ENCODE assay signal across 12 cellular contexts in the genomic region with DNA sequence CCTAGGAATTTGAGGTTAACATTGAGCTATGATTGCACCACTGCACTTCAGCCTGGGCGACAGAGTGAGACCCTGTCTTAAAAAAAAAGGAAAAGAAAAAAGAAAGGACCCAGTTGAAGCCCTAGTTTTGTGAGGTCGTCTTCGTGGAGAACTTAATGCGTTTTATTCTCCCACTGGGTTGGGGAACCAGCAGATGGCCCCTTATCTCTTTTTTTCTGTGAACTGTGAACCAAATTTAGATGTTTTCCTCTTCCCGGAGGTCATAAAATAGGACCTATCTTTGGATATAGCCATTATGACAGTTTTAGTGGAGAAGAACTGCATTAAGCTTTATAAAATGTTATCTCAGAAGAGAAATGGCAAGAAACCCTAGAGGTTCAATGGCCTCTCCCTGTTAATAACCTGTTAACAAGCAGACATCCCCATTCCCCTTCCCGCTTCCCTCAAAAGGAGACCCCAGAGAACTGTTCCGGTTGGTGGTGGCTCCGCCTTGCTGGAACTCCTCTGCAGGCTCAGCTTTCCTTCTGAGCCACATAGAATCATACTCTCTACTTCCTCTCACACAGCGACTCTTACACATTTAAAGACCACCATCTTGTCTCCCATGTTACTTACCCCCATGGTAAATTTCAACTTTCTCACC. TPM values are rescaled to one million over a fixed set of nuclear protein-coding genes. Genes with fewer than 3 reads are reported as not detected.
DNase-seq lines count a peak whose midpoint lies in the region; TF ChIP-seq lines count a peak whose summit lies in the region.
"Had no signal": no experiment of that assay in that cellular context is flagged by ENCODE, and none has a peak within 500 bp of the region (broad histone marks: within the 10 kb centered on the region; RNA-seq: fewer than 3 reads in every experiment).

No MANE protein-coding gene starts in this region.

- intact Hi-C loops in left ventricle myocardium inferior (cut with micrococcal nuclease): no loop called here
- intact Hi-C loops in cardiac septum (cut with DNase I): no loop called here

- H3K27ac ChIP-seq in left ventricle myocardium inferior (replicated peaks) (peak overlapping the region; percentile 30), SJCRH30 (no peak overlapping the region)

- H3K36me3 ChIP-seq in left ventricle myocardium inferior (no peaks in the 10 kb centered on the region), SJCRH30 (no peaks in the 10 kb centered on the region)
- H3K36me3 ChIP-seq: HAP-1 had no signal

- no peak for DNase-seq in left ventricle myocardium inferior
- no peak for DNase-seq in cardiac septum (ENCODE audit: low spot score)
- peak; percentile 74 for DNase-seq in fibroblast of villous mesenchyme (ENCODE audit: low read depth)
- DNase-seq in osteocyte (ENCODE audit: extremely low spot score, unreplicated experiment): no peak
- no peak for DNase-seq in NCI-H2029 treated with DMSO at 0.1 percent for 48 hours (lab: John Stamatoyannopoulos, UW)
- DNase-seq in stimulated activated CD4-positive, alpha-beta T cell treated with anti-CD3 and anti-CD28 coated beads, Interleukin-1b, Interleukin-23, amount 100 ng/mL, for 48 hours: no peak
- DNase-seq in SJCRH30: no peak
- DNase-seq in foreskin melanocyte: no peak
- DNase-seq: Calu3, NCI-H2081 treated with DMSO at 0.1 percent for 48 hours, NCI-H524 had no signal

- no peak for TF ChIP-seq CTCF in left ventricle myocardium inferior (IDR thresholded peaks at IDR 0.05; ENCODE audit: borderline replicate concordance)
- TF ChIP-seq CTCF in fibroblast of villous mesenchyme (IDR thresholded peaks at IDR 0.05; ENCODE audit: insufficient read depth, low read depth, low read length): no peak
- TF ChIP-seq CTCF in osteocyte (IDR thresholded peaks at IDR 0.05): no peak

- no peak overlapping the region for H3K4me3 Mint-ChIP-seq in osteocyte (ENCODE audit: unreplicated experiment)

- H3K27me3 Mint-ChIP-seq in osteocyte (ENCODE audit: unreplicated experiment): no peaks in the 10 kb centered on the region

- no peaks in the 10 kb centered on the region for H3K36me3 Mint-ChIP-seq in osteocyte (ENCODE audit: unreplicated experiment)

- H3K4me1 ChIP-seq in left ventricle myocardium inferior: peaks cover 39% of the 10 kb centered on the region
- peaks cover 6% of the 10 kb centered on the region; the same call in 1 of the 2 replicates for H3K4me1 ChIP-seq in SJCRH30
- H3K4me1 ChIP-seq: HAP-1 had no signal

- peaks cover 31% of the 10 kb centered on the region for H3K4me1 Mint-ChIP-seq in osteocyte (ENCODE audit: unreplicated experiment)

- H3K27me3 ChIP-seq in left ventricle myocardium inferior (ENCODE audit: low read depth) (no peaks in the 10 kb centered on the region), SJCRH30 (no peaks in the 10 kb centered on the region)

- H3K9me3 ChIP-seq in left ventricle myocardium inferior (replicated peaks) (no peaks in the 10 kb centered on the region), SJCRH30 (replicated peaks) (no peaks in the 10 kb centered on the region)
- H3K9me3 ChIP-seq: HAP-1 had no signal

- no peaks in the 10 kb centered on the region for H3K9me3 Mint-ChIP-seq in osteocyte (ENCODE audit: unreplicated experiment)

- H3K4me3 ChIP-seq in left ventricle myocardium inferior: no peak overlapping the region
- H3K4me3 ChIP-seq in fibroblast of villous mesenchyme (ENCODE audit: low read depth, low read length): no peak overlapping the region
- no peak overlapping the region for H3K4me3 ChIP-seq in SJCRH30
- H3K4me3 ChIP-seq: HAP-1 had no signal

- peak overlapping the region; percentile 64 for H3K27ac Mint-ChIP-seq in osteocyte (ENCODE audit: unreplicated experiment)

RNA-seq across cellular contexts. Expression of a gene that starts 23.6 kb away (rescaled TPM):
- total RNA-seq in left ventricle myocardium inferior (10.0 TPM), cardiac septum (8.3 TPM), fibroblast of villous mesenchyme (17.7 and 26.3 TPM in 2 replicates), osteocyte (10.6 and 12.4 TPM in 2 replicates)
- 1.3 and 2.4 TPM in 2 replicates for total RNA-seq in SJCRH30 (2014; rRNA removed; shearing (Covaris generic))

RNA-seq across cellular contexts. Expression of a gene that starts 39.9 kb away (rescaled TPM):
- total RNA-seq in left ventricle myocardium inferior (36.8 TPM), cardiac septum (43.7 TPM), fibroblast of villous mesenchyme (109 and 164 TPM in 2 replicates), osteocyte (53.6 and 53.7 TPM in 2 replicates)
- total RNA-seq in SJCRH30 (2014; rRNA removed; shearing (Covaris generic)): 18.5 and 20.3 TPM in 2 replicates
